18 cellular contexts compared by ENCODE assay signal in genomic region chr7:121097577-121097976, GRCh38.
"Had no signal": no experiment of that assay in that cellular context is flagged by ENCODE, and none has a peak within 500 bp of the region (broad histone marks: within the 10 kb centered on the region; RNA-seq: fewer than 3 reads in every experiment).

No MANE protein-coding gene starts in this region.

- H3K27ac ChIP-seq: prostate gland, suprapubic skin had no signal

- ATAC-seq: natural killer cell; stimulated activated naive CD8-positive, alpha-beta T cell treated with anti-CD3 and anti-CD28 coated beads, Interleukin-15, Interleukin-2, amounts not matched to agents 100 U/mL and 50 U/mL, for 24 hours had no signal

- H3K9me3 ChIP-seq: prostate gland, suprapubic skin had no signal

- H3K27me3 ChIP-seq: suprapubic skin had no signal

- H3K4me3 ChIP-seq: lung, prostate gland, suprapubic skin had no signal

- DNase-seq: activated CD4-positive, alpha-beta memory T cell treated with anti-CD3 and anti-CD28 coated beads, Interleukin-2, amount 10 ng/mL, durations not matched to agents 7 days and 5 days; activated CD4-positive, alpha-beta T cell treated with anti-CD3 and anti-CD28 coated beads for 1 hour; activated gamma-delta T cell treated with Interleukin-2 at 50 U/mL for 16 hours; activated naive CD8-positive, alpha-beta T cell treated with anti-CD3 and anti-CD28 coated beads, Interleukin-2, amount 10 ng/mL, durations not matched to agents 7 days and 5 days; activated T-cell treated with anti-CD3 and anti-CD28 coated beads, Interleukin-2, amount 50 U/mL, for 48 hours; anterior cingulate cortex; endodermal cell; hypothalamus; kidney glomerular epithelial cell; natural killer cell; occipital lobe; stimulated activated CD4-positive, alpha-beta T cell treated with anti-CD3 and anti-CD28 coated beads, Interleukin-4, amount 100 ng/mL, for 1 hour; stimulated activated CD8-positive, alpha-beta memory T cell treated with anti-CD3 and anti-CD28 coated beads, Interleukin-4, amount 100 ng/mL, for 48 hours; stimulated activated naive CD8-positive, alpha-beta T cell treated with anti-CD3 and anti-CD28 coated beads, Interleukin-15, Interleukin-2, amounts not matched to agents 100 U/mL and 50 U/mL, for 24 hours; T-helper 9 cell had no signal

- H3K36me3 ChIP-seq: prostate gland, suprapubic skin had no signal

- H3K4me1 ChIP-seq: prostate gland, suprapubic skin had no signal
